15 cellular contexts compared by ENCODE assay signal in genomic region chr1:51733793-51734522, GRCh38.
DNase-seq lines count a peak whose midpoint lies in the region; ATAC-seq and TF ChIP-seq lines count a peak whose summit lies in the region.
"Had no signal": no experiment of that assay in that cellular context is flagged by ENCODE, and none has a peak within 500 bp of the region (broad histone marks: within the 10 kb centered on the region; RNA-seq: fewer than 3 reads in every experiment).

No MANE protein-coding gene starts in this region.

- H3K36me3 ChIP-seq in right atrium auricular region (no peaks in the 10 kb centered on the region), trophoblast cell (ENCODE audit: control insufficient read depth in 1 of 2, insufficient read depth in 2 of 2, low read length in 2 of 2) (no peaks in the 10 kb centered on the region), colonic mucosa (no peaks in the 10 kb centered on the region)
- H3K36me3 ChIP-seq: SJCRH30 had no signal

- H3K27me3 ChIP-seq in right atrium auricular region (no peaks in the 10 kb centered on the region), trophoblast cell (ENCODE audit: insufficient read depth, low read length) (no peaks in the 10 kb centered on the region), colonic mucosa (no peaks in the 10 kb centered on the region)
- H3K27me3 ChIP-seq: SJCRH30 had no signal

- peak overlapping the region; percentile 11 for H3K4me2 ChIP-seq in trophoblast cell (ENCODE audit: low read length)

- H3K9me3 Mint-ChIP-seq in chondrocyte (ENCODE audit: low read depth) = no peaks in the 10 kb centered on the region
- H3K9me3 Mint-ChIP-seq: naive thymus-derived CD8-positive, alpha-beta T cell had no signal

- H4K8ac ChIP-seq in trophoblast cell (ENCODE audit: low read depth, low read length) = no peak overlapping the region

- no peak overlapping the region for H3K23ac ChIP-seq in trophoblast cell (ENCODE audit: low read length)

- H3K4me3 Mint-ChIP-seq in chondrocyte (ENCODE audit: unreplicated experiment) = no peak overlapping the region

- H3K79me1 ChIP-seq in trophoblast cell (ENCODE audit: low read length) = peaks cover 8% of the 10 kb centered on the region

- H3K4me1 ChIP-seq in right atrium auricular region = peaks cover 0 to 84% of the 10 kb centered on the region in 2 donors
- peaks cover 12 to 20% of the 10 kb centered on the region in 2 experiments for H3K4me1 ChIP-seq in trophoblast cell (ENCODE audit: control insufficient read depth in 1 of 2, insufficient read depth in 2 of 2, low read length in 2 of 2)
- peaks cover 3% of the 10 kb centered on the region for H3K4me1 ChIP-seq in colonic mucosa
- H3K4me1 ChIP-seq: SJCRH30 had no signal

- H3K79me2 ChIP-seq in trophoblast cell (ENCODE audit: control insufficient read depth, insufficient read depth, low read length, poor library complexity) = peaks cover 13% of the 10 kb centered on the region

- H3K18ac ChIP-seq in trophoblast cell (ENCODE audit: low read length) = no peak overlapping the region

- H3K9ac ChIP-seq in trophoblast cell (ENCODE audit: low read length) = no peak overlapping the region
- no peak overlapping the region for H3K9ac ChIP-seq in colonic mucosa (ENCODE audit: low read depth in 2 of 2, low read length in 2 of 2)

- H3K27ac ChIP-seq in right atrium auricular region (peak overlapping the region; percentile 26 to 56), trophoblast cell (ENCODE audit: low read depth, low read length) (no peak overlapping the region), colonic mucosa (no peak overlapping the region)
- H3K27ac ChIP-seq: SJCRH30 had no signal

- no peaks in the 10 kb centered on the region for H3K36me3 Mint-ChIP-seq in chondrocyte (ENCODE audit: low read depth)
- H3K36me3 Mint-ChIP-seq: naive thymus-derived CD8-positive, alpha-beta T cell had no signal

- H4K91ac ChIP-seq in trophoblast cell (ENCODE audit: low read depth, low read length) = no peak overlapping the region

- no peaks in the 10 kb centered on the region for H3K27me3 Mint-ChIP-seq in chondrocyte (ENCODE audit: low read depth)
- H3K27me3 Mint-ChIP-seq: naive thymus-derived CD8-positive, alpha-beta T cell had no signal

- H2BK120ac ChIP-seq in trophoblast cell (ENCODE audit: insufficient read depth, low read length, poor library complexity) = no peak overlapping the region

- peak overlapping the region; percentile 78 for H3K27ac Mint-ChIP-seq in chondrocyte (ENCODE audit: unreplicated experiment)

- DNase-seq in right atrium auricular region (ENCODE audit: low spot score) (no peak), Right ventricle myocardium inferior (ENCODE audit: missing footprints) (no peak), chondrocyte (ENCODE audit: low spot score) (no peak), trophoblast cell (peak in 1 of 2 donors; percentile 34), HUDEP-2 (lab: John Stamatoyannopoulos, UW; ENCODE audit: unreplicated experiment in 76 of 76) (no peak), colonic mucosa (no peak), NCI-H446 (lab: John Stamatoyannopoulos, UW) (no peak), left colon (no peak)
- DNase-seq: activated CD8-positive, alpha-beta memory T cell treated with anti-CD3 and anti-CD28 coated beads for 24 hours; Calu3; GOT3; naive thymus-derived CD8-positive, alpha-beta T cell; NCI-H2107; SJCRH30 had no signal

- H3K4ac ChIP-seq in trophoblast cell (ENCODE audit: low read depth, low read length) = peak overlapping the region; percentile 34

- no peak overlapping the region for H2AFZ ChIP-seq in trophoblast cell (ENCODE audit: insufficient read depth, low read length, poor library complexity)

- H3K4me3 ChIP-seq in right atrium auricular region = no peak overlapping the region
- no peak overlapping the region for H3K4me3 ChIP-seq in trophoblast cell (ENCODE audit: low read depth, low read length)
- H3K4me3 ChIP-seq in colonic mucosa = no peak overlapping the region
- H3K4me3 ChIP-seq: SJCRH30, skin epidermis had no signal

- no peaks in the 10 kb centered on the region for H3K9me3 ChIP-seq in right atrium auricular region
- H3K9me3 ChIP-seq in trophoblast cell (ENCODE audit: insufficient read depth, low read depth, low read length) = no peaks in the 10 kb centered on the region
- H3K9me3 ChIP-seq in colonic mucosa = no peaks in the 10 kb centered on the region
- H3K9me3 ChIP-seq: SJCRH30 had no signal

- no peak overlapping the region for H2BK5ac ChIP-seq in trophoblast cell (ENCODE audit: low read depth, low read length, poor library complexity)

- TF ChIP-seq CTCF in right atrium auricular region (IDR thresholded peaks at IDR 0.05) (no peak), chondrocyte (IDR thresholded peaks at IDR 0.05) (no peak), colonic mucosa (IDR thresholded peaks at IDR 0.05) (no peak)

- no peak for ATAC-seq in Right ventricle myocardium inferior
- ATAC-seq in left colon = no peak
- ATAC-seq: naive thymus-derived CD8-positive, alpha-beta T cell had no signal

- H4K12ac ChIP-seq in trophoblast cell (ENCODE audit: low read depth, low read length) = no peak overlapping the region

- peaks cover 88% of the 10 kb centered on the region for H3K4me1 Mint-ChIP-seq in chondrocyte (ENCODE audit: low read depth)

- H2BK12ac ChIP-seq in trophoblast cell (ENCODE audit: low read length) = no peak overlapping the region

- H2AK5ac ChIP-seq in trophoblast cell (ENCODE audit: low read length) = no peak overlapping the region

- WGBS in trophoblast cell (ENCODE audit: extremely low coverage, insufficient coverage, insufficient read length) = no CpG with 5 or more reads among the region's 7 CpGs

- H3K14ac ChIP-seq in trophoblast cell (ENCODE audit: low read length) = no peak overlapping the region

- intact Hi-C loops in Right ventricle myocardium inferior (cut with DNase I) = loop anchor here (5.0 kb wide), 1 partner anchor 67 kb away; no protein-coding TSS in a partner anchor
- intact Hi-C loops in colonic mucosa (cut with DNase I) = no loop called here
- intact Hi-C loops in left colon (cut with DNase I, micrococcal nuclease) = no loop called here

Comparison
In these comparisons a context has a peak if more than half of its experiments do, and no peak if none do; other contexts are left out.
1. H3K27ac ChIP-seq: peak in right atrium auricular region (2 of 2); none in trophoblast cell (single experiment) and colonic mucosa (single experiment).